Comparison of ENCODE assay signal across 17 cellular contexts in the genomic region with DNA sequence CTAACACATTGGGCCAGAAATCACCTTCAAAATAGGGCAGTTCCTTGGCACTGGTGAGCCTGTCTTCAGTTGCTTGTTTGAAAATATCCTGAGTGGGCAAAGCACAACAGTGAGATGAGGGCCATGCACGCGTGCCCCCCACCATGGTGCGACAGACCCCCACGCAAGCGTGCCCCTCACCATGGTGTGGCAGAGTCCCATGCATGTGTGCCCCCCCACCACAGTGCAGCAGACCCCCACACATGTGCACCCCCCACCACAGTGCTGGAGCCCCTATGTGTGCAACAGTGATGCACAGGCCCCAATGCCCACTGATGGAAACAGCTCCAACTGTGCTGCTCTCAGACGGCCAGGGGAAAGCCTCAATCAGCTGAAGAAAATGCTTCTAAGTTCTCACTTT.
"Had no signal": no experiment of that assay in that cellular context is flagged by ENCODE, and none has a peak within 500 bp of the region (broad histone marks: within the 10 kb centered on the region; RNA-seq: fewer than 3 reads in every experiment).

No MANE protein-coding gene starts in this region.

- H3K27me3 ChIP-seq: heart right ventricle had no signal

- H3K4me3 ChIP-seq: heart right ventricle had no signal

- H3K9me3 Mint-ChIP-seq: activated naive CD8-positive, alpha-beta T cell treated with anti-CD3 and anti-CD28 coated beads, Interleukin-2, amount 50 U/mL, for 24 hours had no signal

- H3K27me3 Mint-ChIP-seq: activated naive CD8-positive, alpha-beta T cell treated with anti-CD3 and anti-CD28 coated beads, Interleukin-2, amount 50 U/mL, for 24 hours; naive B cell had no signal

- H3K4me1 ChIP-seq: heart right ventricle had no signal

- H3K4me1 Mint-ChIP-seq: activated naive CD8-positive, alpha-beta T cell treated with anti-CD3 and anti-CD28 coated beads, Interleukin-2, amount 50 U/mL, for 24 hours had no signal

- H3K27ac Mint-ChIP-seq: activated naive CD8-positive, alpha-beta T cell treated with anti-CD3 and anti-CD28 coated beads, Interleukin-2, amount 50 U/mL, for 24 hours had no signal

- H3K27ac ChIP-seq: heart right ventricle had no signal

- DNase-seq: activated naive CD4-positive, alpha-beta T cell treated with Interleukin-2 at 50 U/mL for 16 hours; activated naive CD8-positive, alpha-beta T cell treated with anti-CD3 and anti-CD28 coated beads, Interleukin-2, amount 50 U/mL, for 24 hours; activated T-cell treated with anti-CD3 and anti-CD28 coated beads, Interleukin-2, amount 50 U/mL, for 1 hour; cerebellar nuclear complex; cortex of kidney; erythroblast; foreskin fibroblast; heart right ventricle; islet precursor cell; left colon; naive B cell; occipital lobe; retina; stimulated activated CD4-positive, alpha-beta T cell treated with anti-CD3 and anti-CD28 coated beads, Interleukin-4, amount 100 ng/mL, for 1 hour; stimulated activated naive CD8-positive, alpha-beta T cell treated with anti-CD3 and anti-CD28 coated beads, Interleukin-15, Interleukin-2, amounts not matched to agents 100 U/mL and 50 U/mL, for 24 hours; T-helper 1 cell; T-helper 9 cell had no signal

- H3K9me3 ChIP-seq: heart right ventricle had no signal

- H3K4me3 Mint-ChIP-seq: activated naive CD8-positive, alpha-beta T cell treated with anti-CD3 and anti-CD28 coated beads, Interleukin-2, amount 50 U/mL, for 24 hours; naive B cell had no signal
